20 cellular contexts compared by ENCODE assay signal in the genomic region with DNA sequence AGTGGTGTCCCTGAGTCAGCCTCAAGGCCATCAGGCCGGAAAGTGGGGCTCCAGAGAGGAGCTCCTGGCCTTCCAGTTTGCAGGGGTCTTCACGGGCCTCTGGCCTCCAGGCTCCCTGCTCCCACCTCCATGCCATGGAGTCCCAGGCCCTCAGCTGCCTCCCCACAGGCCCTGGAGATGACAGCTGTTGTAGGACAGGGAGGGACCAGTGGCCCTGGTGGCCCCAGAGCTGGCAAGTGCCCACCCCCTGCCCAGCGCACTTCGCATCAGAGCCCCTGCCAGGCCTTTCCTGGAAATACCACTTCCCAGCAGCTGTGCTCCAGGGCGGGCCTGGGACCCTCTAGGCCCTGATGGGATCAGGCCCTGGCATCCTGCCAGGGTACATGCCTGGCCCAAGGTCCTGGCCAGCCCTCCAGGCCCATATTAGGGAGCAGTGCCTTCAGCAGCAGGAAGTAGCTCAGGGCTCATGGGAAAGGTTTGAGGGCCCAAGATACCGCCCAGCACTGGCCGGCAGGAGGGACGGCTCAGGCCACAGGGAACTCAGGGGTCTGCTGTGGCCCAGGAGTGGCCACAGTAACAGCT. TPM values are rescaled to one million over a fixed set of nuclear protein-coding genes. Genes with fewer than 3 reads are reported as not detected.
A peak's percentile ranks its signal among the peaks of the same experiment; 100 is the strongest.
DNase-seq lines count a peak whose midpoint lies in the region; TF ChIP-seq lines count a peak whose summit lies in the region.
"Had no signal": no experiment of that assay in that cellular context is flagged by ENCODE, and none has a peak within 500 bp of the region (broad histone marks: within the 10 kb centered on the region; RNA-seq: fewer than 3 reads in every experiment).

No MANE protein-coding gene starts in this region.

- no peaks in the 10 kb centered on the region for H3K9me3 Mint-ChIP-seq in progenitor cell of endocrine pancreas (ENCODE audit: low read depth)
- H3K9me3 Mint-ChIP-seq: CD4-positive, alpha-beta T cell had no signal

- intact Hi-C loops in left ventricle myocardium inferior (cut with micrococcal nuclease): no loop called here
- intact Hi-C loops in ovary (cut with DNase I): loop anchor here in 3 of 4 donors (5.0 to 10.0 kb wide), 5 partner anchors 97 to 420 kb away; a partner anchor contains a TSS

- no peaks in the 10 kb centered on the region for H3K4me1 Mint-ChIP-seq in progenitor cell of endocrine pancreas (ENCODE audit: low read depth)

- WGBS in ovary, 3 donors: 45 to 53% (median 47%) methylated on average over 4 to 8 of the region's 8 CpGs

- H3K4me3 Mint-ChIP-seq in progenitor cell of endocrine pancreas (ENCODE audit: low read depth): no peak overlapping the region
- H3K4me3 Mint-ChIP-seq: CD4-positive, alpha-beta T cell had no signal

- DNase-seq in EH (ENCODE audit: low read depth) (peak; percentile 5), OCI-M1 (lab: John Stamatoyannopoulos, UW) (peak; percentile 3), left ventricle myocardium inferior (no peak), ovary (peak; percentile 40 to 86 (median 63)), NCI-H774 (lab: John Stamatoyannopoulos, UW) (no peak), progenitor cell of endocrine pancreas (ENCODE audit: low spot score, unreplicated experiment) (no peak)
- no peak for DNase-seq in activated T-cell treated with anti-CD3 and anti-CD28 coated beads, Interleukin-2, amount 50 U/mL, for 48 hours
- DNase-seq in activated naive CD4-positive, alpha-beta T cell treated with anti-CD3 and anti-CD28 coated beads, Interleukin-2, amount 50 U/mL, for 16 hours: no peak
- DNase-seq: Calu3; CD4-positive, alpha-beta T cell; HCEC 1CT; NCI-H1048; NCI-H1436 treated with DMSO at 0.1 percent for 48 hours; NCI-H2029 treated with DMSO at 0.1 percent for 48 hours; NCI-H2171 treated with DMSO at 0.1 percent for 48 hours; NCI-H748 treated with DMSO at 0.1 percent for 48 hours; PC-9 had no signal

- TF ChIP-seq EP300 in ovary (IDR thresholded peaks at IDR 0.05): no peak

- TF ChIP-seq POLR2A in ovary (IDR thresholded peaks at IDR 0.05): no peak

- H3K27ac Mint-ChIP-seq in progenitor cell of endocrine pancreas: no peak overlapping the region
- H3K27ac Mint-ChIP-seq: CD4-positive, alpha-beta T cell had no signal

- no peaks in the 10 kb centered on the region for H3K36me3 Mint-ChIP-seq in progenitor cell of endocrine pancreas (ENCODE audit: insufficient read depth)

- no peak for TF ChIP-seq CTCF in left ventricle myocardium inferior (IDR thresholded peaks at IDR 0.05; ENCODE audit: borderline replicate concordance)
- TF ChIP-seq CTCF in ovary (IDR thresholded peaks at IDR 0.05): no peak
- no peak for TF ChIP-seq CTCF in progenitor cell of endocrine pancreas (IDR thresholded peaks at IDR 0.05; ENCODE audit: unreplicated experiment)

- H3K4me3 ChIP-seq in left ventricle myocardium inferior: peak overlapping the region; percentile 35
- no peak overlapping the region for H3K4me3 ChIP-seq in ovary
- H3K4me3 ChIP-seq: PC-9, SK-N-MC had no signal

- H3K36me3 ChIP-seq in left ventricle myocardium inferior (no peaks in the 10 kb centered on the region), ovary (no peaks in the 10 kb centered on the region)

- H3K27ac ChIP-seq in left ventricle myocardium inferior (replicated peaks): no peak overlapping the region
- H3K27ac ChIP-seq in ovary: peak overlapping the region in 1 of 2 donors; percentile 42
- H3K27ac ChIP-seq: PC-9, SK-N-MC had no signal

- H3K27me3 Mint-ChIP-seq in progenitor cell of endocrine pancreas: peaks cover 32% of the 10 kb centered on the region

- no peaks in the 10 kb centered on the region for H3K9me3 ChIP-seq in left ventricle myocardium inferior (replicated peaks)
- H3K9me3 ChIP-seq in ovary: no peaks in the 10 kb centered on the region

- H3K4me1 ChIP-seq in left ventricle myocardium inferior (peaks cover 27% of the 10 kb centered on the region), ovary (ENCODE audit: insufficient read depth) (peaks cover 20% of the 10 kb centered on the region)

- H3K27me3 ChIP-seq in left ventricle myocardium inferior (ENCODE audit: low read depth) (peaks cover 82% of the 10 kb centered on the region), ovary (no peaks in the 10 kb centered on the region)

RNA-seq across cellular contexts. Expression of a gene that starts 2.5 kb away (rescaled TPM):
- total RNA-seq in left ventricle myocardium inferior: 3.3 TPM
- 10 to 100 TPM in 2 of 7 donors, 1 to 10 TPM in 4, under 1 TPM in 1; 0.83 to 12.0 (median 6.4) TPM for total RNA-seq in ovary
- 1 to 10 TPM; 1.9 to 2.0 TPM for polyA plus RNA-seq in ovary
- total RNA-seq in progenitor cell of endocrine pancreas: 0.16 TPM in 1 of 2 replicates, not detected in the other
- total RNA-seq: Calu3, MCF 10A, NCI-H460, PC-9 had no signal

RNA-seq across cellular contexts. Expression of a gene that starts 5.2 kb away (rescaled TPM):
- total RNA-seq in left ventricle myocardium inferior (not detected), ovary (under 1 TPM in 1 of 7 donors, not detected in 6; 0.17 TPM), progenitor cell of endocrine pancreas (not detected in 2 replicates)
- under 1 TPM in 1 of 2 donors, not detected in 1; 0.36 TPM for polyA plus RNA-seq in ovary
- total RNA-seq: Calu3; CD4-positive, alpha-beta T cell; MCF 10A; NCI-H460; PC-9 had no signal

RNA-seq across cellular contexts. Expression of a gene that starts 41.3 kb away (rescaled TPM):
- total RNA-seq in left ventricle myocardium inferior (not detected), ovary (not detected), progenitor cell of endocrine pancreas (0.57 and 1.5 TPM in 2 replicates)
- polyA plus RNA-seq in ovary: not detected
- total RNA-seq: Calu3; CD4-positive, alpha-beta T cell; MCF 10A; NCI-H460; PC-9 had no signal

Comparison
In these comparisons a context has a peak if more than half of its experiments do, and no peak if none do; other contexts are left out.
1. DNase-seq: peak in EH (single experiment), OCI-M1 (single experiment) and ovary (5 of 5); none in left ventricle myocardium inferior (single experiment), NCI-H774 (single experiment), activated T-cell treated with anti-CD3 and anti-CD28 coated beads, Interleukin-2, amount 50 U/mL, for 48 hours (0 of 2), progenitor cell of endocrine pancreas (single experiment) and activated naive CD4-positive, alpha-beta T cell treated with anti-CD3 and anti-CD28 coated beads, Interleukin-2, amount 50 U/mL, for 16 hours (single experiment).